In genomic region chr19:16001481-16002312, GRCh38 we compare ENCODE assay signal across 8 cellular contexts. TPM values are rescaled to one million over a fixed set of nuclear protein-coding genes. Genes with fewer than 3 reads are reported as not detected.
DNase-seq lines count a peak whose midpoint lies in the region; ATAC-seq, FAIRE-seq and TF ChIP-seq lines count a peak whose summit lies in the region.

No MANE protein-coding gene starts in this region.

- no peaks in the 10 kb centered on the region for H3K4me1 ChIP-seq in astrocyte (ENCODE audit: insufficient read depth, low read length)

- H3K36me3 ChIP-seq in astrocyte (ENCODE audit: insufficient read depth, low read length), result no peaks in the 10 kb centered on the region

- H3K9ac ChIP-seq in astrocyte (ENCODE audit: low read length), result no peak overlapping the region

- H3K4me2 ChIP-seq in astrocyte (ENCODE audit: low read length), result peak overlapping the region; percentile 52

- no peak overlapping the region for H3K4me3 Mint-ChIP-seq in astrocyte (ENCODE audit: unreplicated experiment)

- no peaks in the 10 kb centered on the region for H3K27me3 ChIP-seq in astrocyte (ENCODE audit: insufficient read depth, low read length)

- no peaks in the 10 kb centered on the region for H3K36me3 Mint-ChIP-seq in astrocyte (ENCODE audit: low read depth, unreplicated experiment)

- intact Hi-C loops in lower leg skin (cut with DNase I; ENCODE audit: low total_unique reads), result no loop called here

- H3K4me1 Mint-ChIP-seq in astrocyte (ENCODE audit: low read depth, unreplicated experiment), result no peaks in the 10 kb centered on the region

- TF ChIP-seq CTCF in astrocyte (IDR thresholded peaks at IDR 0.05; ENCODE audit: insufficient read depth, low read depth, low read length) (no peak), lower leg skin (IDR thresholded peaks at IDR 0.05) (no peak)

- no peak overlapping the region for H2AFZ ChIP-seq in astrocyte (ENCODE audit: low read depth, low read length)

- TF ChIP-seq POLR2A in lower leg skin (IDR thresholded peaks at IDR 0.05), result no peak

- no peak for FAIRE-seq in astrocyte (lab: Jason Lieb, UNC)

- H3K27ac ChIP-seq in astrocyte (ENCODE audit: low read depth, low read length), result no peak overlapping the region

- 17 to 23% methylated on average over 12 of the region's 12 CpGs for WGBS in lower leg skin, 2 donors

- no peaks in the 10 kb centered on the region for H3K79me2 ChIP-seq in astrocyte (ENCODE audit: insufficient read depth, low read length)

- no peaks in the 10 kb centered on the region for H3K9me3 ChIP-seq in astrocyte (ENCODE audit: insufficient read depth, low read depth, low read length)

- peaks cover 12% of the 10 kb centered on the region for H3K9me3 Mint-ChIP-seq in astrocyte (ENCODE audit: unreplicated experiment)

- ATAC-seq in GM19452 (IDR thresholded peaks at IDR 0.05; ENCODE audit: unreplicated experiment), result peak; percentile 60

- H3K4me3 ChIP-seq in astrocyte (ENCODE audit: insufficient read depth, low read depth, low read length) (no peak overlapping the region), lower leg skin (ENCODE audit: low read depth, poor library complexity, severe bottlenecking) (peak overlapping the region; percentile 10)

- H3K27me3 Mint-ChIP-seq in astrocyte (ENCODE audit: low read depth, unreplicated experiment), result peaks cover 1% of the 10 kb centered on the region

- H3K27ac Mint-ChIP-seq in astrocyte (ENCODE audit: unreplicated experiment), result no peak overlapping the region

- DNase-seq in AG08395 (ENCODE audit: low spot score) (peak; percentile 62), NOMO-1 treated with dmso at 0.1 percent for 144 hours (lab: John Stamatoyannopoulos, UW; ENCODE audit: unreplicated experiment) (peak; percentile 80), astrocyte (ENCODE audit: low read depth) (peak; percentile 10), lower leg skin (ENCODE audit: low spot score in 2 of 2) (no peak), NCI-H1092 treated with DMSO at 0.1 percent for 48 hours (lab: John Stamatoyannopoulos, UW) (no peak), COR-L47 (lab: John Stamatoyannopoulos, UW) (no peak)
- peak; percentile 24 for DNase-seq in stimulated activated naive CD4-positive, alpha-beta T cell treated with Interleukin-2 at 50 U/mL for 16 hours (lab: John Stamatoyannopoulos, UW)

- H4K20me1 ChIP-seq in astrocyte (ENCODE audit: insufficient read depth, low read length), result no peaks in the 10 kb centered on the region

RNA-seq across cellular contexts. Expression of gene OR10H4, which starts 52.9 kb away (rescaled TPM):
- not detected in 2 replicates for total RNA-seq in astrocyte
- total RNA-seq in lower leg skin, result not detected

Comparison
In these comparisons a context has a peak if more than half of its experiments do, and no peak if none do; other contexts are left out.
1. DNase-seq: peak in AG08395 (single experiment), NOMO-1 treated with dmso at 0.1 percent for 144 hours (single experiment), astrocyte (single experiment) and stimulated activated naive CD4-positive, alpha-beta T cell treated with Interleukin-2 at 50 U/mL for 16 hours (single experiment); none in lower leg skin (0 of 2), NCI-H1092 treated with DMSO at 0.1 percent for 48 hours (single experiment) and COR-L47 (single experiment).